In genomic region chr5:134413046-134413445, GRCh38 we compare ENCODE assay signal across 12 cellular contexts. TPM values are rescaled to one million over a fixed set of nuclear protein-coding genes. Genes with fewer than 3 reads are reported as not detected.
DNase-seq lines count a peak whose midpoint lies in the region; ATAC-seq and TF ChIP-seq lines count a peak whose summit lies in the region.
"Had no signal": no experiment of that assay in that cellular context is flagged by ENCODE, and none has a peak within 500 bp of the region (broad histone marks: within the 10 kb centered on the region; RNA-seq: fewer than 3 reads in every experiment).

No MANE protein-coding gene starts in this region.

- no peaks in the 10 kb centered on the region for H3K36me3 ChIP-seq in colonic mucosa
- no peaks in the 10 kb centered on the region for H3K36me3 ChIP-seq in parathyroid adenoma (ENCODE audit: control insufficient read depth, insufficient read depth, low read length)

- H3K36me3 Mint-ChIP-seq in activated CD4-positive, alpha-beta T cell treated with anti-CD3 and anti-CD28 coated beads, Interleukin-2, amount 10 ng/mL, durations not matched to agents 24 days and 14 days (ENCODE audit: low read depth) = peaks cover 6% of the 10 kb centered on the region

- TF ChIP-seq CTCF in colonic mucosa (IDR thresholded peaks at IDR 0.05) = no peak
- TF ChIP-seq CTCF in parathyroid adenoma (IDR thresholded peaks at IDR 0.05) = no peak

- H3K27me3 ChIP-seq in colonic mucosa (no peaks in the 10 kb centered on the region), parathyroid adenoma (ENCODE audit: control insufficient read depth, insufficient read depth, low read length) (no peaks in the 10 kb centered on the region)

- no peak overlapping the region for H3K27ac Mint-ChIP-seq in activated CD4-positive, alpha-beta T cell treated with anti-CD3 and anti-CD28 coated beads, Interleukin-2, amount 10 ng/mL, durations not matched to agents 24 days and 14 days

- H3K9me3 ChIP-seq in colonic mucosa (no peaks in the 10 kb centered on the region), parathyroid adenoma (ENCODE audit: control insufficient read depth, low read length) (no peaks in the 10 kb centered on the region)

- in situ Hi-C loops in KBM-7 (cut with MboI; ENCODE audit: low pct_unique_long_range_greater_than_20kb, low sequenced_read_pairs) = no loop called here

- H3K79me2 ChIP-seq in parathyroid adenoma = peaks cover 10% of the 10 kb centered on the region

- peak overlapping the region; percentile 98 for H3K4me3 Mint-ChIP-seq in activated CD4-positive, alpha-beta T cell treated with anti-CD3 and anti-CD28 coated beads, Interleukin-2, amount 10 ng/mL, durations not matched to agents 24 days and 14 days

- H3K27ac ChIP-seq in colonic mucosa = peak overlapping the region; percentile 30
- H3K27ac ChIP-seq in parathyroid adenoma = peak overlapping the region; percentile 89

- H3K4me1 Mint-ChIP-seq in activated CD4-positive, alpha-beta T cell treated with anti-CD3 and anti-CD28 coated beads, Interleukin-2, amount 10 ng/mL, durations not matched to agents 24 days and 14 days = peaks cover 24% of the 10 kb centered on the region

- ATAC-seq in HG03354 (IDR thresholded peaks at IDR 0.05; ENCODE audit: poor library complexity, severe bottlenecking, unreplicated experiment) = no peak

- H3K4me1 ChIP-seq in colonic mucosa = peaks cover 8% of the 10 kb centered on the region
- H3K4me1 ChIP-seq in parathyroid adenoma = peaks cover 21% of the 10 kb centered on the region

- H3K27me3 Mint-ChIP-seq in activated CD4-positive, alpha-beta T cell treated with anti-CD3 and anti-CD28 coated beads, Interleukin-2, amount 10 ng/mL, durations not matched to agents 24 days and 14 days = no peaks in the 10 kb centered on the region

- H3K9ac ChIP-seq in colonic mucosa (ENCODE audit: low read depth in 2 of 2, low read length in 2 of 2) (peak overlapping the region in 1 of 2 donors; percentile 93), parathyroid adenoma (no peak overlapping the region)

- peak overlapping the region; percentile 92 for H2AFZ ChIP-seq in parathyroid adenoma

- no peak overlapping the region for H3K4me2 ChIP-seq in parathyroid adenoma (ENCODE audit: low read length)

- no peak for DNase-seq in activated CD4-positive, alpha-beta T cell treated with anti-CD3 and anti-CD28 coated beads, Interleukin-2, amount 10 ng/mL, durations not matched to agents 24 days and 14 days
- DNase-seq in activated CD4-positive, alpha-beta T cell treated with anti-CD3 and anti-CD28 coated beads, Interleukin-2, amount 50 U/mL, for 48 hours = no peak
- DNase-seq in KBM-7 (peak; percentile 23), colonic mucosa (no peak), iPS-NIHi11 (ENCODE audit: low spot score) (no peak), germinal center (ENCODE audit: low spot score) (no peak)
- DNase-seq: Calu3; head of caudate nucleus; SHP77 treated with DMSO at 0.1 percent for 48 hours; stimulated activated CD4-positive, alpha-beta T cell treated with anti-CD3 and anti-CD28 coated beads, Interleukin-4, amount 100 ng/mL, for 1 hour had no signal

- H3K4me3 ChIP-seq in colonic mucosa (no peak overlapping the region), parathyroid adenoma (ENCODE audit: low read depth, low read length) (no peak overlapping the region)

- H3K9me3 Mint-ChIP-seq in activated CD4-positive, alpha-beta T cell treated with anti-CD3 and anti-CD28 coated beads, Interleukin-2, amount 10 ng/mL, durations not matched to agents 24 days and 14 days = no peaks in the 10 kb centered on the region

- intact Hi-C loops in activated CD4-positive, alpha-beta T cell treated with anti-CD3 and anti-CD28 coated beads, Interleukin-2, amount 10 ng/mL, durations not matched to agents 24 days and 14 days (cut with micrococcal nuclease) = loop anchor here (2.0 to 10.0 kb wide), 4 partner anchors 24 to 174 kb away; no protein-coding TSS in a partner anchor
- intact Hi-C loops in colonic mucosa (cut with DNase I) = loop anchor here (5.0 to 10.0 kb wide), 3 partner anchors 52 to 114 kb away; partner anchors contain the start of gene JADE2

RNA-seq across cellular contexts. Expression of gene CDKN2AIPNL, which starts 1.4 kb away (rescaled TPM):
- 32.0 and 34.3 TPM in 2 replicates for total RNA-seq in activated CD4-positive, alpha-beta T cell treated with anti-CD3 and anti-CD28 coated beads, Interleukin-2, amount 10 ng/mL, durations not matched to agents 24 days and 14 days
- 10 to 100 TPM; 14.5 to 26.3 TPM for total RNA-seq in colonic mucosa

RNA-seq across cellular contexts. Expression of gene UBE2B, which starts 41.7 kb away (rescaled TPM):
- total RNA-seq in activated CD4-positive, alpha-beta T cell treated with anti-CD3 and anti-CD28 coated beads, Interleukin-2, amount 10 ng/mL, durations not matched to agents 24 days and 14 days = 108 and 109 TPM in 2 replicates
- 100 to 1,000 TPM in 1 of 2 donors, 10 to 100 TPM in 1; 55.2 to 128 TPM for total RNA-seq in colonic mucosa

RNA-seq across cellular contexts. Expression of gene CDKL3, which starts 46.1 kb away (rescaled TPM):
- total RNA-seq in activated CD4-positive, alpha-beta T cell treated with anti-CD3 and anti-CD28 coated beads, Interleukin-2, amount 10 ng/mL, durations not matched to agents 24 days and 14 days = 0.76 and 1.3 TPM in 2 replicates
- total RNA-seq in colonic mucosa = under 1 TPM; 0.53 to 0.54 TPM
